In the genomic region with DNA sequence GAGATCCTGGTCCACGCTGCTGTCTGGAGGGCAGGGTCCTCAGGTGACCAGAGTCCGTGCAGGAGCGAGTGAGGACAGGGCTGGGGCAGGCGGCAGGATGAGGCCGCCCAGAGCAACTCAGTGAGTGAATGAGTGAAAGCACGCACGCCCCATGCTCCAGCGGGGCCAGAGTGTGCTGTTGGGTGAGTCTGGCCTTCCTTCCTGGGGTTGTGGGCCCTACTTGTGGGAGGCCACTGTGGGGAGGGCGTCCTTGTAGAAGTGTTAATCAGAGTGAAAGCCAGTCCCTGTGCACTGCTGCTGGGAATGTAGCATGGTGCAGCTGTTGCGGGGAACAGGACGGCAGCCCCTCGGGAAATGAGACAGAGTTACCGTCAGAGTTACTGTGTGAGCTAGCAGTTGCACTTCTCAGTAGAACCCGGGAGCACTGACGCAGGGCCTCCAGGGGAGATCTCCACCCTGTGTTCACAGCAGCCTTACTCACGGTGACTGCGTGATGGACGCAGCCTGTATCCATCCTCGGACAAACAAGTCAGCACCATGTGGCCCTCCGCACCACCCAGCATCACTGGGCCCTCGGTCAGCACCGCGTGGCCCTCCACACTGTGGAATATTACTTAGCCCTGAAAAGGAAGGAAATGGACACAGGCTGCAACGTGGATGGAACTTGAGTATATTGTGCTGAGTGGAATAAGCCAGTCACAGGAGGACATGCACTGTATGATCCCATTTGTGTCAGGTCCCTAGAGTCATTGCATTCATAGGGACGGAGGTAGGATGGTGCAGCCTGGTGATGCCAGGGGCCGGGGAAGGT, we compare ENCODE assay signal across 25 cellular contexts. TPM values are rescaled to one million over a fixed set of nuclear protein-coding genes. Genes with fewer than 3 reads are reported as not detected.
A peak's percentile ranks its signal among the peaks of the same experiment; 100 is the strongest.
DNase-seq lines count a peak whose midpoint lies in the region; ATAC-seq and TF ChIP-seq lines count a peak whose summit lies in the region.
"Had no signal": no experiment of that assay in that cellular context is flagged by ENCODE, and none has a peak within 500 bp of the region (broad histone marks: within the 10 kb centered on the region; RNA-seq: fewer than 3 reads in every experiment).

No MANE protein-coding gene starts in this region.

- H3K4me3 ChIP-seq in BE2C (ENCODE audit: low read depth, low read length) = no peak overlapping the region
- H3K4me3 ChIP-seq in dorsolateral prefrontal cortex = peak overlapping the region in 9 of 59 donors; percentile 4 to 34 (median 15)
- H3K4me3 ChIP-seq: lung, mucosa of descending colon, SK-N-MC, skin epidermis had no signal

- H3K4me1 ChIP-seq in BE2C = no peaks in the 10 kb centered on the region
- H3K4me1 ChIP-seq: Caco-2 had no signal

- H3K27ac ChIP-seq in dorsolateral prefrontal cortex = peak overlapping the region in 58 of 59 donors; percentile 40 to 94 (median 85)
- H3K27ac ChIP-seq: KMS-11, neutrophil, SK-N-MC had no signal

- ATAC-seq in GM18505 (IDR thresholded peaks at IDR 0.05; ENCODE audit: unreplicated experiment) = no peak
- ATAC-seq: mucosa of descending colon had no signal

- H3K27me3 ChIP-seq in BE2C = no peaks in the 10 kb centered on the region
- H3K27me3 ChIP-seq in dorsolateral prefrontal cortex = no peaks in the 10 kb centered on the region

- H3K9me3 ChIP-seq in BE2C = no peaks in the 10 kb centered on the region
- H3K9me3 ChIP-seq: Caco-2, mucosa of descending colon, neutrophil had no signal

- H3K4me1 Mint-ChIP-seq in neural crest cell (peaks cover 22% of the 10 kb centered on the region), progenitor cell of endocrine pancreas (ENCODE audit: low read depth) (no peaks in the 10 kb centered on the region)

- H3K4me3 Mint-ChIP-seq in neural crest cell (no peak overlapping the region), progenitor cell of endocrine pancreas (ENCODE audit: low read depth) (no peak overlapping the region)
- H3K4me3 Mint-ChIP-seq: activated CD4-positive, alpha-beta memory T cell treated with anti-CD3 and anti-CD28 coated beads for 36 hours; activated naive CD4-positive, alpha-beta T cell treated with anti-CD3 and anti-CD28 coated beads, Interleukin-2, amount 50 U/mL, for 24 hours; dendritic cell treated with granulocyte-macrophage colony-stimulating factor and Interleukin-4, amounts not matched to agents 40 ng/mL and 50 ng/mL, for 4 days had no signal

- H3K36me3 ChIP-seq in BE2C = no peaks in the 10 kb centered on the region; the same call in 1 of the 2 replicates
- H3K36me3 ChIP-seq: neutrophil had no signal

- H3K9me3 Mint-ChIP-seq in neural crest cell = no peaks in the 10 kb centered on the region
- H3K9me3 Mint-ChIP-seq in progenitor cell of endocrine pancreas (ENCODE audit: low read depth) = no peaks in the 10 kb centered on the region
- H3K9me3 Mint-ChIP-seq: activated CD4-positive, alpha-beta memory T cell treated with anti-CD3 and anti-CD28 coated beads for 36 hours; activated naive CD4-positive, alpha-beta T cell treated with anti-CD3 and anti-CD28 coated beads, Interleukin-2, amount 50 U/mL, for 24 hours; activated T-helper 2 cell treated with anti-CD3 and anti-CD28 coated beads, Interferon-gamma antibody, Interleukin-2, Interleukin-4, amounts not matched to agents 10 μg/mL and 5 μg/mL and 100 μg/mL, durations not matched to agents 14 hours and 24 hours and 36 hours; dendritic cell treated with granulocyte-macrophage colony-stimulating factor and Interleukin-4, amounts not matched to agents 40 ng/mL and 50 ng/mL, for 4 days had no signal

- intact Hi-C loops in dorsolateral prefrontal cortex (cut with DNase I) = no loop called here

- TF ChIP-seq CTCF in BE2C (IDR thresholded peaks at IDR 0.05; ENCODE audit: low read depth, low read length) (no peak), dorsolateral prefrontal cortex (IDR thresholded peaks at IDR 0.05 in 54 of 56, conservative IDR thresholded peaks at IDR 0.05 in 2 of 56; ENCODE audit: low read depth in 1 of 56, partially characterized antibody in 56 of 56) (no peak), neural crest cell (conservative IDR thresholded peaks at IDR 0.05) (no peak), progenitor cell of endocrine pancreas (IDR thresholded peaks at IDR 0.05; ENCODE audit: unreplicated experiment) (no peak)

- peak; percentile 6 for DNase-seq in BE2C
- DNase-seq in NCI-H1694 (lab: John Stamatoyannopoulos, UW) = peak; percentile 36
- no peak for DNase-seq in dorsolateral prefrontal cortex
- DNase-seq in neural crest cell (ENCODE audit: low read depth, low spot score) = no peak
- DNase-seq in stimulated activated CD4-positive, alpha-beta T cell treated with anti-CD3 and anti-CD28 coated beads, Interleukin-15, amount 100 ng/mL, for 24 hours = no peak
- no peak for DNase-seq in progenitor cell of endocrine pancreas (ENCODE audit: low spot score, unreplicated experiment)
- DNase-seq in NOMO-1 (lab: John Stamatoyannopoulos, UW; ENCODE audit: unreplicated experiment in 2 of 2) = no peak
- DNase-seq: activated CD4-positive, alpha-beta memory T cell treated with anti-CD3 and anti-CD28 coated beads for 36 hours; activated CD4-positive, CD25-positive, alpha-beta regulatory T cell treated with anti-CD3 and anti-CD28 coated beads, Interleukin-2, amount 50 U/mL, for 72 hours; activated CD8-positive, alpha-beta memory T cell treated with anti-CD3 and anti-CD28 coated beads, Interleukin-2, amount 50 U/mL, for 48 hours; Caco-2; central memory CD4-positive, alpha-beta T cell; MM.1S; NCI-H2081; NCI-H774 had no signal

- H3K27me3 Mint-ChIP-seq in neural crest cell (ENCODE audit: low read depth) = no peaks in the 10 kb centered on the region
- H3K27me3 Mint-ChIP-seq in progenitor cell of endocrine pancreas = no peaks in the 10 kb centered on the region
- H3K27me3 Mint-ChIP-seq: activated CD4-positive, alpha-beta memory T cell treated with anti-CD3 and anti-CD28 coated beads for 36 hours; activated naive CD4-positive, alpha-beta T cell treated with anti-CD3 and anti-CD28 coated beads, Interleukin-2, amount 50 U/mL, for 24 hours had no signal

- no peak for TF ChIP-seq POLR2A in GM18505 (IDR thresholded peaks at IDR 0.05; ENCODE audit: borderline replicate concordance, extremely low read depth, insufficient read depth, insufficient read length)

- H3K36me3 Mint-ChIP-seq in neural crest cell (ENCODE audit: low read depth) (peaks cover 3% of the 10 kb centered on the region), progenitor cell of endocrine pancreas (ENCODE audit: insufficient read depth) (peaks cover 3% of the 10 kb centered on the region)
- H3K36me3 Mint-ChIP-seq: activated CD4-positive, alpha-beta memory T cell treated with anti-CD3 and anti-CD28 coated beads for 36 hours; activated naive CD4-positive, alpha-beta T cell treated with anti-CD3 and anti-CD28 coated beads, Interleukin-2, amount 50 U/mL, for 24 hours had no signal

- H3K27ac Mint-ChIP-seq in neural crest cell (ENCODE audit: unreplicated experiment) (peak overlapping the region; percentile 27), progenitor cell of endocrine pancreas (no peak overlapping the region)
- H3K27ac Mint-ChIP-seq: activated CD4-positive, alpha-beta memory T cell treated with anti-CD3 and anti-CD28 coated beads for 36 hours; activated naive CD4-positive, alpha-beta T cell treated with anti-CD3 and anti-CD28 coated beads, Interleukin-2, amount 50 U/mL, for 24 hours; activated T-helper 2 cell treated with anti-CD3 and anti-CD28 coated beads, Interferon-gamma antibody, Interleukin-2, Interleukin-4, amounts not matched to agents 10 μg/mL and 5 μg/mL and 100 μg/mL, durations not matched to agents 14 hours and 24 hours and 36 hours; dendritic cell treated with granulocyte-macrophage colony-stimulating factor and Interleukin-4, amounts not matched to agents 40 ng/mL and 50 ng/mL, for 4 days had no signal

RNA-seq across cellular contexts. Expression of a gene that starts 22.1 kb away (rescaled TPM):
- 22.5 TPM for polyA plus RNA-seq in BE2C (2012; ENCODE audit: insufficient read depth, insufficient read length, low read depth)
- total RNA-seq in dorsolateral prefrontal cortex (100 to 1,000 TPM; 131 to 394 (median 200) TPM), neural crest cell (101 and 104 TPM in 2 replicates), progenitor cell of endocrine pancreas (177 and 193 TPM in 2 replicates)

RNA-seq across cellular contexts. Expression of a gene that starts 35.9 kb away (rescaled TPM):
- polyA plus RNA-seq in BE2C (2012; ENCODE audit: insufficient read depth, insufficient read length, low read depth) = 43.4 TPM
- total RNA-seq in dorsolateral prefrontal cortex (100 to 1,000 TPM in 7 of 120 experiments, 10 to 100 TPM in 113; 55.3 to 109 (median 75.5) TPM), neural crest cell (50.0 and 51.1 TPM in 2 replicates), progenitor cell of endocrine pancreas (49.3 and 49.9 TPM in 2 replicates)

Comparison
In these comparisons a context has a peak if more than half of its experiments do, and no peak if none do; other contexts are left out.
1. DNase-seq: peak in BE2C (single experiment) and NCI-H1694 (single experiment); none in dorsolateral prefrontal cortex (0 of 10), neural crest cell (single experiment), stimulated activated CD4-positive, alpha-beta T cell treated with anti-CD3 and anti-CD28 coated beads, Interleukin-15, amount 100 ng/mL, for 24 hours (single experiment), progenitor cell of endocrine pancreas (single experiment) and NOMO-1 (0 of 2).